Comparison of ENCODE assay signal across 25 cellular contexts in the genomic region with DNA sequence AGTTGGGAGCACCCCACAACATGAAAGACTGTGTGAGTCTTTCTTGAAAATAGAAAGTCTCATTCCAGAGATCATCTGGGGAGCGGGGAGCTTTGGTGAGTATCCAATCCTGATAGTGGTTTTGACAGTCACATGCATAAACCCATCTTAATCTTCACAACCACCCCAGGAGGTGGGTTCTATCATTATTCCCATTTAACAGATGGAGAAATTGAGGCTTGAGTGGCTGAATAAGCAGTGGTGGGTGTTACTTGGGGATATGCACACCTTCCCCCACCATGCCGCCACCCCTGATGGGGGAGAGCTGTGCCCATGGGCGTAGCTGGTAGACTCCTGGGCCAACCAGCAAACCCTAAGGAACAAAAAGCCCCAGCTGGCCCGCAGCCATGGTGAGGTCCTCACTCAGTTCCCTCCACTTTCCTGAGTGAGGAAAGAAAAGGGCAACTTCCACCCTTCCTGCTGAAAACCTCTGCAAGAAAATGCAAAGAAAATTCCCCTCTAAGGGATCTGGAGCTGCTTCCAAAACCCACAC.
"Had no signal": no experiment of that assay in that cellular context is flagged by ENCODE, and none has a peak within 500 bp of the region (broad histone marks: within the 10 kb centered on the region; RNA-seq: fewer than 3 reads in every experiment).

No MANE protein-coding gene starts in this region.

- H3K27ac Mint-ChIP-seq: memory B cell; naive thymus-derived CD4-positive, alpha-beta T cell; natural killer cell treated with Interleukin-12 subunit alpha and Interleukin-12 subunit beta and Interleukin-15 and Interleukin-18, amount 100 ng/mL, for 72 hours; stimulated activated memory B cell treated with anti-CD40 and anti-IgM and Interleukin-4, amounts not matched to agents 10 μg/mL and 1 μg/mL and 100 μg/mL, for 72 hours; stimulated activated naive CD8-positive, alpha-beta T cell treated with anti-CD3 and anti-CD28 coated beads, Interleukin-15, amount 100 ng/mL, for 72 hours had no signal

- H3K36me3 Mint-ChIP-seq: memory B cell; naive thymus-derived CD4-positive, alpha-beta T cell; natural killer cell treated with Interleukin-12 subunit alpha and Interleukin-12 subunit beta and Interleukin-15 and Interleukin-18, amount 100 ng/mL, for 72 hours; stimulated activated memory B cell treated with anti-CD40 and anti-IgM and Interleukin-4, amounts not matched to agents 10 μg/mL and 1 μg/mL and 100 μg/mL, for 72 hours had no signal

- H3K9me3 Mint-ChIP-seq: memory B cell; naive thymus-derived CD4-positive, alpha-beta T cell; natural killer cell treated with Interleukin-12 subunit alpha and Interleukin-12 subunit beta and Interleukin-15 and Interleukin-18, amount 100 ng/mL, for 72 hours; neural crest cell; stimulated activated memory B cell treated with anti-CD40 and anti-IgM and Interleukin-4, amounts not matched to agents 10 μg/mL and 1 μg/mL and 100 μg/mL, for 72 hours; stimulated activated naive CD8-positive, alpha-beta T cell treated with anti-CD3 and anti-CD28 coated beads, Interleukin-15, amount 100 ng/mL, for 72 hours had no signal

- DNase-seq: hippocampal formation; kidney glomerular epithelial cell; left cardiac atrium; left ventricle myocardium superior; midbrain; mucosa of descending colon; naive thymus-derived CD4-positive, alpha-beta T cell; nucleus accumbens; pancreas; posterior cingulate gyrus; retina; stimulated activated CD4-positive, alpha-beta T cell treated with anti-CD3 and anti-CD28 coated beads, Interleukin-1b, Interleukin-23, amount 100 ng/mL, for 48 hours; stimulated activated CD4-positive, alpha-beta T cell treated with anti-CD3 and anti-CD28 coated beads, Interleukin-2, amount 100 ng/mL, for 48 hours; stimulated activated CD4-positive, alpha-beta T cell treated with anti-CD3 and anti-CD28 coated beads, Interleukin-4, amount 100 ng/mL, for 4 hours; stimulated activated CD8-positive, alpha-beta memory T cell treated with anti-CD3 and anti-CD28 coated beads, Interleukin-4, amount 100 ng/mL, for 48 hours; stimulated activated naive CD4-positive, alpha-beta T cell treated with Interleukin-2 at 50 U/mL for 16 hours; stimulated activated naive CD8-positive, alpha-beta T cell treated with anti-CD3 and anti-CD28 coated beads, Interleukin-15, amount 100 ng/mL, for 72 hours; substantia nigra; upper lobe of right lung had no signal

- H3K4me3 Mint-ChIP-seq: memory B cell; naive thymus-derived CD4-positive, alpha-beta T cell; natural killer cell treated with Interleukin-12 subunit alpha and Interleukin-12 subunit beta and Interleukin-15 and Interleukin-18, amount 100 ng/mL, for 72 hours; neural crest cell; stimulated activated memory B cell treated with anti-CD40 and anti-IgM and Interleukin-4, amounts not matched to agents 10 μg/mL and 1 μg/mL and 100 μg/mL, for 72 hours; stimulated activated naive CD8-positive, alpha-beta T cell treated with anti-CD3 and anti-CD28 coated beads, Interleukin-15, amount 100 ng/mL, for 72 hours had no signal

- ATAC-seq: left cardiac atrium; left lobe of liver; left ventricle myocardium superior; mucosa of descending colon; naive thymus-derived CD4-positive, alpha-beta T cell; natural killer cell treated with Interleukin-12 subunit alpha and Interleukin-12 subunit beta and Interleukin-15 and Interleukin-18, amount 100 ng/mL, for 72 hours; pancreas; right cardiac atrium; stimulated activated memory B cell treated with anti-CD40 and anti-IgM and Interleukin-4, amounts not matched to agents 10 μg/mL and 1 μg/mL and 100 μg/mL, for 72 hours; stimulated activated naive CD8-positive, alpha-beta T cell treated with anti-CD3 and anti-CD28 coated beads, Interleukin-15, amount 100 ng/mL, for 72 hours; upper lobe of right lung had no signal
